In the genomic region with DNA sequence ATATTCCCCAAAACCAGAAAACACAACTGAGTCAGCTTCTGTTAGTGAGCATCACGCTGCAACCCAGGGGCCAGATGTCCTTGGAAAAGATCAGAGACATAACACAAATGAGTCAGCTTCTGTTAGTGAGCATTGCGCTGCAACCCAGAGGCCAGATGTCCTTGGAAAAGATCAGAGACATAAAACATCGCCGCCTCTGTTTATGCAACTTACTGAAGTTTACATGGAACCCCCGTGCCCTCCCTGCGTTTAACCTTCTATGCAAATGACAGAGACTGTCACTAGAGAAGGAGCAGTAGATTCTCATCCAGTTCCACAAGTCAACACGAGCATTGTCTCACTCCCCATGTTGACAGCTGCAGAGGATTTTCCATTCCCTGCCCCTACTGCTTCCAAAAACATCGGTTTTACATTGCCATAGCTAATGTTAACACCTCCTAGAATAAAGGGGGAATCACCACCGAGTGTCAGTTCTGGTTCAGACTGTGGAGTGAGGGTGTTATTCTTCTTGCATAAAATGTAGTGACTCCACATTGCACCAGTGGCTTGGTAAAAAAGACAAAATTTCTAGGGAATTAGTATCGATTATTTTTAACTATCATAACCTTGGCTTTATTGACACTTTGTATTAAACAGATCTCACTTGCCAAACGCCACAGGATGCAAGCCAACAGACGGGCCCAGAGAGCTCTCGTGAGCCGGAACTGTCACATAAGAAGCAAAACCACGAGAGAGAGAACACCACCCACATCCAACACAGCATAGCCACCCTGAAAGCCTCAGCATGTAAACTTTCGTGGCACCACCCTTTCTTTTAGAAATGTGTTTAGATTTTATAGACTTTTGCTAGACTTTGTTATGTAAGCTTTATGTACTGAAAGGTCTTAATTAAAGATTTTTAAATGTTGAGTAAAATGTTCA, we compare ENCODE assay signal across 10 cellular contexts.
DNase-seq lines count a peak whose midpoint lies in the region; ATAC-seq lines count a peak whose summit lies in the region.
"Had no signal": no experiment of that assay in that cellular context is flagged by ENCODE, and none has a peak within 500 bp of the region (broad histone marks: within the 10 kb centered on the region; RNA-seq: fewer than 3 reads in every experiment).

No MANE protein-coding gene starts in this region.

- ATAC-seq in GM19035 (IDR thresholded peaks at IDR 0.05; ENCODE audit: unreplicated experiment): no peak
- no peak for ATAC-seq in GM18517 (IDR thresholded peaks at IDR 0.05; ENCODE audit: unreplicated experiment)

- H3K4me1 Mint-ChIP-seq in activated T-cell treated with anti-CD3 and anti-CD28 coated beads, Interleukin-2, amount 50 U/mL, for 24 hours (ENCODE audit: low read depth): peaks cover 34% of the 10 kb centered on the region
- H3K4me1 Mint-ChIP-seq: B cell had no signal

- H3K27ac Mint-ChIP-seq in activated T-cell treated with anti-CD3 and anti-CD28 coated beads, Interleukin-2, amount 50 U/mL, for 24 hours: peak overlapping the region; percentile 86
- H3K27ac Mint-ChIP-seq: B cell, brain had no signal

- H3K9me3 Mint-ChIP-seq in activated T-cell treated with anti-CD3 and anti-CD28 coated beads, Interleukin-2, amount 50 U/mL, for 24 hours: peaks cover 1% of the 10 kb centered on the region

- peak overlapping the region; percentile 57 for H3K4me3 Mint-ChIP-seq in activated T-cell treated with anti-CD3 and anti-CD28 coated beads, Interleukin-2, amount 50 U/mL, for 24 hours
- H3K4me3 Mint-ChIP-seq: B cell, brain had no signal

- no peaks in the 10 kb centered on the region for H3K27me3 Mint-ChIP-seq in activated T-cell treated with anti-CD3 and anti-CD28 coated beads, Interleukin-2, amount 50 U/mL, for 24 hours

- H3K36me3 Mint-ChIP-seq in activated T-cell treated with anti-CD3 and anti-CD28 coated beads, Interleukin-2, amount 50 U/mL, for 24 hours (ENCODE audit: low read depth): no peaks in the 10 kb centered on the region
- H3K36me3 Mint-ChIP-seq: brain had no signal

- DNase-seq in A172 (ENCODE audit: low spot score): peak; percentile 18
- peak; percentile 36 for DNase-seq in NCI-H2029 (lab: John Stamatoyannopoulos, UW)
- peak; percentile 50 for DNase-seq in activated T-cell treated with anti-CD3 and anti-CD28 coated beads, Interleukin-2, amount 50 U/mL, for 24 hours
- DNase-seq in medulla oblongata (ENCODE audit: extremely low spot score): peak; percentile 27
- DNase-seq in NCI-H82 (lab: John Stamatoyannopoulos, UW): no peak
- no peak for DNase-seq in NCI-H2171 treated with DMSO at 0.1 percent for 48 hours (lab: John Stamatoyannopoulos, UW)

Comparison
In these comparisons a context has a peak if more than half of its experiments do, and no peak if none do; other contexts are left out.
1. DNase-seq: peak in A172 (single experiment), NCI-H2029 (single experiment), activated T-cell treated with anti-CD3 and anti-CD28 coated beads, Interleukin-2, amount 50 U/mL, for 24 hours (single experiment) and medulla oblongata (single experiment); none in NCI-H82 (single experiment) and NCI-H2171 treated with DMSO at 0.1 percent for 48 hours (single experiment).